ENCODE assay signal across 11 cellular contexts in the genomic region with DNA sequence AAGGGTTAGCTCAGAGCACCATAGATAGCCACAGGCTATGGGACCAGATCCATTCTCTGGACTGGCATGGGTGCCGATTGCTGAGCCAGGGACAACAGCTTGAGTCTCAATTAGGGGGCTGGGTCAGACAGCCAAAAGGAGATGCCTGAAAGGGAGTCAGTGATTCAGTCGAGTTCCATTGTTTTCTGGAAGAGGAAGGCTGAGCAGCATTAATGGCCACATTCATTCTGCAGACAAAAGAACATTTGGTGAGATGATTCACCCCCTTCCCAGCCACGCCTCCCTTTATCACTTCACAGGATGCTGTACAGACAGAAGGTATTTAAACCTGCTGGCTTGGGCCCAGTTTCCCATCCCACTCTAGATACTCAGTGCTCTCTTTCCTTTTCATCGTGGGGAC.
DNase-seq lines count a peak whose midpoint lies in the region; ATAC-seq, FAIRE-seq and TF ChIP-seq lines count a peak whose summit lies in the region.
"Had no signal": no experiment of that assay in that cellular context is flagged by ENCODE, and none has a peak within 500 bp of the region (broad histone marks: within the 10 kb centered on the region; RNA-seq: fewer than 3 reads in every experiment).

No MANE protein-coding gene starts in this region.

- DNase-seq in EL (peak; percentile 87), RCC 7860 (ENCODE audit: low spot score) (peak; percentile 75), frontal cortex (ENCODE audit: low spot score in 2 of 2) (peak; percentile 54 to 59), posterior cingulate gyrus (peak in 8 of 10 donors; percentile 38 to 96 (median 64)), progenitor cell of endocrine pancreas (ENCODE audit: low spot score, unreplicated experiment) (no peak), colonic mucosa (no peak), NCI-H510A treated with DMSO at 0.1 percent for 48 hours (lab: John Stamatoyannopoulos, UW) (no peak)
- DNase-seq: activated gamma-delta T cell, NCI-H1417 had no signal

- TF ChIP-seq CTCF in progenitor cell of endocrine pancreas (IDR thresholded peaks at IDR 0.05; ENCODE audit: unreplicated experiment), result no peak
- TF ChIP-seq CTCF in colonic mucosa (IDR thresholded peaks at IDR 0.05), result no peak

- H3K27me3 ChIP-seq in colonic mucosa, result no peaks in the 10 kb centered on the region

- no peak overlapping the region for H3K4me3 Mint-ChIP-seq in progenitor cell of endocrine pancreas (ENCODE audit: low read depth)

- no peak overlapping the region for H3K27ac Mint-ChIP-seq in progenitor cell of endocrine pancreas

- FAIRE-seq in RCC 7860 (lab: Jason Lieb, UNC) (peak; percentile 81), frontal cortex (lab: Jason Lieb, UNC) (peak; percentile 45)
- FAIRE-seq: GM12878 had no signal

- H3K27ac ChIP-seq in colonic mucosa, result no peak overlapping the region

- ATAC-seq in GM18868 (IDR thresholded peaks at IDR 0.05; ENCODE audit: unreplicated experiment), result no peak
- ATAC-seq: GM12878 had no signal

- H3K36me3 Mint-ChIP-seq in progenitor cell of endocrine pancreas (ENCODE audit: insufficient read depth), result no peaks in the 10 kb centered on the region

- H3K4me3 ChIP-seq in colonic mucosa, result no peak overlapping the region
- H3K4me3 ChIP-seq: GM12878 had no signal

- intact Hi-C loops in posterior cingulate gyrus (cut with DNase I), result no loop called here
- intact Hi-C loops in colonic mucosa (cut with DNase I), result no loop called here

- H3K9me3 Mint-ChIP-seq in progenitor cell of endocrine pancreas (ENCODE audit: low read depth), result no peaks in the 10 kb centered on the region

- H3K27me3 Mint-ChIP-seq in progenitor cell of endocrine pancreas, result peaks cover 6% of the 10 kb centered on the region

- H3K9me3 ChIP-seq in colonic mucosa, result no peaks in the 10 kb centered on the region

- no peak overlapping the region for H3K9ac ChIP-seq in colonic mucosa (ENCODE audit: low read depth in 2 of 2, low read length in 2 of 2)

- peaks cover 1% of the 10 kb centered on the region for H3K4me1 Mint-ChIP-seq in progenitor cell of endocrine pancreas (ENCODE audit: low read depth)

- H3K4me1 ChIP-seq in colonic mucosa, result no peaks in the 10 kb centered on the region

- no peaks in the 10 kb centered on the region for H3K36me3 ChIP-seq in colonic mucosa

Comparison
In these comparisons a context has a peak if more than half of its experiments do, and no peak if none do; other contexts are left out.
1. DNase-seq: peak in EL (single experiment), RCC 7860 (single experiment), frontal cortex (2 of 2) and posterior cingulate gyrus (8 of 10); none in progenitor cell of endocrine pancreas (single experiment), colonic mucosa (single experiment) and NCI-H510A treated with DMSO at 0.1 percent for 48 hours (single experiment).